ENCODE assay signal across 10 cellular contexts in genomic region chr9:73199886-73200285, GRCh38. TPM values are rescaled to one million over a fixed set of nuclear protein-coding genes. Genes with fewer than 3 reads are reported as not detected.
DNase-seq lines count a peak whose midpoint lies in the region; ATAC-seq and TF ChIP-seq lines count a peak whose summit lies in the region.
"Had no signal": no experiment of that assay in that cellular context is flagged by ENCODE, and none has a peak within 500 bp of the region (broad histone marks: within the 10 kb centered on the region; RNA-seq: fewer than 3 reads in every experiment).

No MANE protein-coding gene starts in this region.

- H3K9me3 ChIP-seq in prostate gland, result no peaks in the 10 kb centered on the region
- H3K9me3 ChIP-seq: BLaER1, HAP-1 had no signal

- DNase-seq in NCI-H510A treated with DMSO at 0.1 percent for 48 hours (lab: John Stamatoyannopoulos, UW), result peak; percentile 11
- no peak for DNase-seq in NCI-H510A (lab: John Stamatoyannopoulos, UW)
- peak; percentile 68 for DNase-seq in NCI-H69 (lab: John Stamatoyannopoulos, UW)
- peak; percentile 39 for DNase-seq in dermis blood vessel endothelial cell
- peak; percentile 50 for DNase-seq in prostate gland (ENCODE audit: low spot score)
- no peak for DNase-seq in middle frontal gyrus (ENCODE audit: extremely low spot score, low spot score)

- no peak for TF ChIP-seq POLR2A in prostate gland (IDR thresholded peaks at IDR 0.05)

- intact Hi-C loops in prostate gland (cut with DNase I), result no loop called here

- no peak overlapping the region for H3K4me3 ChIP-seq in prostate gland
- H3K4me3 ChIP-seq: BLaER1, HAP-1 had no signal

- no peaks in the 10 kb centered on the region for H3K27me3 ChIP-seq in prostate gland (replicated peaks; ENCODE audit: insufficient read depth)
- H3K27me3 ChIP-seq: BLaER1 had no signal

- H3K4me1 ChIP-seq in prostate gland (replicated peaks), result no peaks in the 10 kb centered on the region
- H3K4me1 ChIP-seq: BLaER1, HAP-1 had no signal

- peak overlapping the region in 1 of 2 donors; percentile 0 for H3K27ac ChIP-seq in prostate gland
- H3K27ac ChIP-seq: BLaER1 had no signal

- TF ChIP-seq CTCF in prostate gland (IDR thresholded peaks at IDR 0.05), result peak in 3 of 4 experiments; percentile 10 to 24 (median 24)

- no peaks in the 10 kb centered on the region for H3K36me3 ChIP-seq in prostate gland
- H3K36me3 ChIP-seq: BLaER1, HAP-1 had no signal

- no peak for ATAC-seq in GM19463 (IDR thresholded peaks at IDR 0.05; ENCODE audit: unreplicated experiment)
- ATAC-seq in HG03025 (IDR thresholded peaks at IDR 0.05; ENCODE audit: low FRiP score, unreplicated experiment), result no peak

- WGBS in prostate gland, result 55% methylated on average over 10 of the region's 10 CpGs

RNA-seq across cellular contexts. Expression of gene ANXA1, which starts 48.2 kb away (rescaled TPM):
- total RNA-seq in dermis blood vessel endothelial cell, result 798 and 1,016 TPM in 2 replicates
- 100 to 1,000 TPM in 1 of 2 donors, 10 to 100 TPM in 1; 65.3 to 341 TPM for total RNA-seq in prostate gland

Comparison
In these comparisons a context has a peak if more than half of its experiments do, and no peak if none do; other contexts are left out.
1. DNase-seq: peak in NCI-H510A treated with DMSO at 0.1 percent for 48 hours (single experiment), NCI-H69 (single experiment), dermis blood vessel endothelial cell (single experiment) and prostate gland (single experiment); none in NCI-H510A (single experiment) and middle frontal gyrus (single experiment).